In the genomic region with DNA sequence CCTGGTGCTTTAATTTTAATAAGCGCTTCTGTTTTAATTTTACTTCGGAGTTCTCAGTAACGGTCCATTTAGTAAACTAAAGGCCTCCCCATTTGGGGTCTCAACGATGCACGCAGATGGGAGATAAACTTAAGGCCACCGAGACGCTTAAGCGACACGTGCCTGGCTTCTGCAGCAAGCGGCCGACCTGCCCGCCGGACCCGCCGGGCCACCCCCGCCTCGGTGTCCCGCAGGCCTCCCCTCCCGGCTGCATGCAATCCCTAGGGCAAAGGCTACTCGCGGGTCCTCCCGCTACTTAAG, we compare ENCODE assay signal across 8 cellular contexts. TPM values are rescaled to one million over a fixed set of nuclear protein-coding genes. Genes with fewer than 3 reads are reported as not detected.
A peak's percentile ranks its signal among the peaks of the same experiment; 100 is the strongest.
DNase-seq lines count a peak whose midpoint lies in the region; ATAC-seq and TF ChIP-seq lines count a peak whose summit lies in the region.

No MANE protein-coding gene starts in this region.

- 0 to 1% methylated on average over 22 of the region's 22 CpGs for WGBS in lung, 2 donors
- WGBS in aorta, 2 donors = 0 to 1% methylated on average over 19 to 22 of the region's 22 CpGs

- TF ChIP-seq CTCF in ascending aorta (IDR thresholded peaks at IDR 0.05) (no peak), lung (IDR thresholded peaks at IDR 0.05; ENCODE audit: control extremely low read depth, extremely low read depth) (no peak)

- H3K27me3 ChIP-seq in ascending aorta (no peaks in the 10 kb centered on the region), lung (ENCODE audit: control insufficient read depth, insufficient read depth) (no peaks in the 10 kb centered on the region), aorta (ENCODE audit: control insufficient read depth in 1 of 2, insufficient read depth in 2 of 2, low read length in 1 of 2) (no peaks in the 10 kb centered on the region)

- intact Hi-C loops in ascending aorta (cut with DNase I) (loop anchor here (5.0 to 10.0 kb wide), 2 partner anchors 191 to 347 kb away; a partner anchor contains a TSS), aorta (cut with DNase I) (loop anchor here (10.0 kb wide), 1 partner anchor 219 kb away; a partner anchor contains a TSS)

- ATAC-seq in GM18499 (IDR thresholded peaks at IDR 0.05; ENCODE audit: insufficient read depth, unreplicated experiment) (peak; percentile 0), HG03025 (IDR thresholded peaks at IDR 0.05; ENCODE audit: low FRiP score, unreplicated experiment) (peak; percentile 12), lung (ENCODE audit: insufficient read depth, low FRiP score) (no peak), aorta (ENCODE audit: low FRiP score) (no peak)

- no peaks in the 10 kb centered on the region for H3K9me3 ChIP-seq in ascending aorta
- H3K9me3 ChIP-seq in lung (ENCODE audit: control insufficient read depth in 2 of 2, insufficient read depth in 1 of 2, low read length in 1 of 2) = no peaks in the 10 kb centered on the region
- H3K9me3 ChIP-seq in aorta (ENCODE audit: control insufficient read depth, low read length) = no peaks in the 10 kb centered on the region

- H3K27ac ChIP-seq in ascending aorta = peak overlapping the region; percentile 78 to 84
- H3K27ac ChIP-seq in lung (ENCODE audit: low read depth in 1 of 2, low read length in 1 of 2) = peak overlapping the region; percentile 79 to 84
- peak overlapping the region in 1 of 2 donors; percentile 78 for H3K27ac ChIP-seq in aorta (ENCODE audit: low read depth in 1 of 2, low read length in 2 of 2)

- H3K4me3 ChIP-seq in ascending aorta (peak overlapping the region; percentile 90 to 99), lung (peak overlapping the region; percentile 69), aorta (ENCODE audit: low read length in 2 of 2) (peak overlapping the region; percentile 44 to 66)

- DNase-seq in ascending aorta (ENCODE audit: low spot score in 2 of 2) = no peak
- DNase-seq in lung (ENCODE audit: low spot score) = no peak
- DNase-seq in aorta = no peak
- no peak for DNase-seq in retina
- no peak for DNase-seq in SHP77 treated with DMSO at 0.1 percent for 48 hours (lab: John Stamatoyannopoulos, UW)
- no peak for DNase-seq in activated CD8-positive, alpha-beta memory T cell treated with anti-CD3 and anti-CD28 coated beads for 24 hours

- H3K4me1 ChIP-seq in ascending aorta = no peaks in the 10 kb centered on the region
- H3K4me1 ChIP-seq in lung (ENCODE audit: control insufficient read depth in 2 of 2, insufficient read depth in 2 of 2, low read length in 2 of 2) = peaks cover 0 to 3% of the 10 kb centered on the region in 2 donors
- H3K4me1 ChIP-seq in aorta (ENCODE audit: control insufficient read depth in 1 of 2, insufficient read depth in 2 of 2, low read length in 2 of 2) = no peaks in the 10 kb centered on the region

- no peaks in the 10 kb centered on the region for H3K36me3 ChIP-seq in ascending aorta
- no peaks in the 10 kb centered on the region for H3K36me3 ChIP-seq in lung (ENCODE audit: control insufficient read depth in 2 of 2, insufficient read depth in 2 of 2, low read length in 2 of 2)
- no peaks in the 10 kb centered on the region for H3K36me3 ChIP-seq in aorta (ENCODE audit: control insufficient read depth in 1 of 2, insufficient read depth in 2 of 2, low read length in 1 of 2)

RNA-seq across cellular contexts. Expression of a gene that starts 0.6 kb away (rescaled TPM):
- total RNA-seq in ascending aorta = 5.0 TPM
- total RNA-seq in lung = 10 to 100 TPM; 16.3 to 21.0 TPM
- 10 to 100 TPM; 22.3 to 31.5 TPM for polyA plus RNA-seq in lung
- total RNA-seq in aorta = 10 to 100 TPM; 14.7 to 18.1 TPM
- polyA plus RNA-seq in aorta = 10 to 100 TPM; 19.9 to 35.7 TPM

RNA-seq across cellular contexts. Expression of a gene that starts 18.6 kb away (rescaled TPM):
- total RNA-seq in ascending aorta = not detected
- 1 to 10 TPM; 1.7 to 4.4 TPM for total RNA-seq in lung
- 1 to 10 TPM; 1.0 to 1.9 TPM for polyA plus RNA-seq in lung
- total RNA-seq in aorta = under 1 TPM; 0.24 to 0.49 TPM
- under 1 TPM; 0.33 to 0.38 TPM for polyA plus RNA-seq in aorta

RNA-seq across cellular contexts. Expression of a gene that starts 60.0 kb away (rescaled TPM):
- total RNA-seq in ascending aorta = 11.9 TPM
- total RNA-seq in lung = 10 to 100 TPM; 26.3 to 28.8 TPM
- 10 to 100 TPM; 11.6 to 11.8 TPM for polyA plus RNA-seq in lung
- 10 to 100 TPM; 26.1 to 29.1 TPM for total RNA-seq in aorta
- 10 to 100 TPM in 1 of 2 donors, 1 to 10 TPM in 1; 9.4 to 10.4 TPM for polyA plus RNA-seq in aorta

Comparison
In these comparisons a context has a peak if more than half of its experiments do, and no peak if none do; other contexts are left out.
1. ATAC-seq: peak in GM18499 (single experiment) and HG03025 (single experiment); none in lung (single experiment) and aorta (single experiment).
2. Peak in every context shown above with its lines, with median percentiles within 50 percentile points of each other: H3K4me3 ChIP-seq.